Comparison of ENCODE assay signal across 8 cellular contexts in the genomic region with DNA sequence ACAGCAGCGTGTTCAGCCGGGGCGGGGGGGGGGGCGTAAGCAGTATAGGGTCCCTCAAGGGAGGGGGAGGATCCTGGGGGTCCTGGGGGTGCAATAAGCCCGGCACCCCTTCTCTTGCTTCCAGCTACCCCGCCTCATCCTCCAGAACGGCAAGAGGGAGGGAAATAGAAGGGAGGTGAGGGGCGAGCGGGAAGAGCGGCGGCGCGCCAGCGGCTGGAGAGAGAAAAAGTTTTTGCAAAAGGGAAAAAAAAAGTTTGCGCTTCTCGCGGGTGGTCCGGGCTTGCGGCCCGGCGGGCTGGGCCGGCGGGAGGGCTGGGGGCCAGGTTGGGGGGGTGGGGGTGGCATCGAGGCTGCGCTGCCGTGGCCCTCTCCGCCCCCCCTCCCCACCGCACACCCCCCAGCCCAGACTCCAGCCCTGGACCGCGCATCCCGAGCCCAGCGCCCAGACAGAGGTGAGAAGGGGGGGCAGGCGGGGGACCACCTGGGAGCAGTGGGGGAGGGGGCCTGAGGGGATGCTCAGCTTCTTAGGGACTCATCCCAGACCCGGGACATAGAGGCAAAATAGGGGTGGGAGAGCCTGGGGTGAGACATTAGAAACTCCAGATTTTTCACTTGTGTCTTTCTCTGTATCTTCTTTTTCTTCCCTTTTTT. TPM values are rescaled to one million over a fixed set of nuclear protein-coding genes. Genes with fewer than 3 reads are reported as not detected.
DNase-seq lines count a peak whose midpoint lies in the region; ATAC-seq and TF ChIP-seq lines count a peak whose summit lies in the region.

GLI1 (plus strand) TSS at position 36 of the 651 bp plus-strand sequence. CDS start 3,907 bp downstream, outside the sequence.

- CTCF ChIA-PET in Panc1 (lab: Charles Lee): interaction anchor here (0.6 to 1.1 kb wide), 3 partner anchors 29 to 178 kb away, joined by 3 to 8 read pairs (median 5); no protein-coding TSS in a partner anchor

- intact Hi-C loops in Panc1 (cut with micrococcal nuclease; ENCODE audit: unreplicated experiment): loop anchor here (5.0 kb wide), 1 partner anchor 162 kb away; no protein-coding TSS in a partner anchor

- H3K4me1 ChIP-seq in Panc1 (ENCODE audit: control insufficient read depth, insufficient read depth, low read length): peaks cover 15% of the 10 kb centered on the region

- no peaks in the 10 kb centered on the region for H3K9me3 Mint-ChIP-seq in neural crest cell

- H3K36me3 ChIP-seq in Panc1 (ENCODE audit: control insufficient read depth, insufficient read depth, low read length): no peaks in the 10 kb centered on the region

- ATAC-seq in Panc1: no peak
- ATAC-seq in GM21367 (IDR thresholded peaks at IDR 0.05; ENCODE audit: unreplicated experiment): no peak
- ATAC-seq in HG03135 (IDR thresholded peaks at IDR 0.05; ENCODE audit: unreplicated experiment): no peak
- ATAC-seq in HG02759 (IDR thresholded peaks at IDR 0.05; ENCODE audit: unreplicated experiment): no peak

- TF ChIP-seq CTCF in Panc1 (IDR thresholded peaks at IDR 0.05) (no peak), epithelial cell of proximal tubule (conservative IDR thresholded peaks at IDR 0.05; ENCODE audit: low read depth, low read length) (no peak), neural crest cell (conservative IDR thresholded peaks at IDR 0.05) (no peak)

- in situ Hi-C loops in Panc1 (cut with HindIII; ENCODE audit: low pct_unique_long_range_greater_than_20kb, low sequenced_read_pairs): no loop called here

- peak within 1 kb of the TSS; percentile 95 for H3K4me3 Mint-ChIP-seq in neural crest cell

- H3K27ac ChIP-seq in Panc1 (ENCODE audit: low read length): peak within 1 kb of the TSS; percentile 89

- no peaks in the 10 kb centered on the region for H3K36me3 Mint-ChIP-seq in neural crest cell (ENCODE audit: low read depth)

- H3K4me3 ChIP-seq in Panc1 (ENCODE audit: low read depth in 2 of 2, low read length in 2 of 2) (peak within 1 kb of the TSS; percentile 72 to 73), epithelial cell of proximal tubule (ENCODE audit: low read depth, low read length) (peak within 1 kb of the TSS; percentile 60)

- no TSS peak for BruUV-seq in Panc1 (replicated peaks; lab: Mats Ljungman, UMichigan)

- peak; percentile 56 for DNase-seq in DMS53 (lab: John Stamatoyannopoulos, UW)
- no peak for DNase-seq in DMS53 treated with DMSO at 0.1 percent for 48 hours (lab: John Stamatoyannopoulos, UW; ENCODE audit: unreplicated experiment)
- no peak for DNase-seq in Panc1 (ENCODE audit: low read depth, low spot score)
- no peak for DNase-seq in epithelial cell of proximal tubule (ENCODE audit: low read depth)
- DNase-seq in neural crest cell (ENCODE audit: low read depth, low spot score): no peak

- peak within 1 kb of the TSS; percentile 94 for H3K27ac Mint-ChIP-seq in neural crest cell (ENCODE audit: unreplicated experiment)

- H3K9me3 ChIP-seq in Panc1 (ENCODE audit: control insufficient read depth, insufficient read depth, low read depth, low read length): no peaks in the 10 kb centered on the region

- H3K27me3 ChIP-seq in Panc1 (ENCODE audit: control insufficient read depth, insufficient read depth, low read length): no peaks in the 10 kb centered on the region

- peaks cover 41% of the 10 kb centered on the region for H3K4me1 Mint-ChIP-seq in neural crest cell

- POLR2A ChIA-PET in Panc1 (lab: Charles Lee): no interaction called here

- H3K27me3 Mint-ChIP-seq in neural crest cell (ENCODE audit: low read depth): peaks cover 67% of the 10 kb centered on the region

RNA-seq across cellular contexts. Expression of gene GLI1, which starts in this region (rescaled TPM):
- total RNA-seq in Panc1 (2021; ENCODE audit: unreplicated experiment) (6.5 TPM), epithelial cell of proximal tubule (0.51 TPM in 1 of 2 replicates, not detected in the other), neural crest cell (0.58 and 1.3 TPM in 2 replicates)
- polyA plus RNA-seq in Panc1 (2012; ENCODE audit: insufficient read length): 7.7 TPM
